In genomic region chr4:99945718-99946345, GRCh38 we compare ENCODE assay signal across 7 cellular contexts. TPM values are rescaled to one million over a fixed set of nuclear protein-coding genes. Genes with fewer than 3 reads are reported as not detected.
DNase-seq lines count a peak whose midpoint lies in the region; ATAC-seq and TF ChIP-seq lines count a peak whose summit lies in the region.

No MANE protein-coding gene starts in this region.

- H4K20me1 ChIP-seq in KMS-11 (ENCODE audit: insufficient read depth), result peaks cover 23% of the 10 kb centered on the region

- H3K79me2 ChIP-seq in KMS-11 (ENCODE audit: insufficient read depth, low read depth), result peaks cover 77% of the 10 kb centered on the region

- no peak for TF ChIP-seq CTCF in KMS-11 (conservative IDR thresholded peaks at IDR 0.05; ENCODE audit: low read depth, low read length)
- no peak for TF ChIP-seq CTCF in progenitor cell of endocrine pancreas (IDR thresholded peaks at IDR 0.05; ENCODE audit: unreplicated experiment)

- H3K27ac Mint-ChIP-seq in activated naive CD8-positive, alpha-beta T cell, result peak overlapping the region; percentile 96
- H3K27ac Mint-ChIP-seq in progenitor cell of endocrine pancreas, result peak overlapping the region; percentile 99

- intact Hi-C loops in left ventricle myocardium superior (cut with micrococcal nuclease), result loop anchor here (5.0 kb wide), 2 partner anchors 54 to 384 kb away; partner anchors contain the start of genes LAMTOR3 and TRMT10A

- peak overlapping the region; percentile 76 for H2AFZ ChIP-seq in KMS-11 (ENCODE audit: low read depth)

- H3K36me3 Mint-ChIP-seq in activated naive CD8-positive, alpha-beta T cell, result peaks cover 7% of the 10 kb centered on the region
- H3K36me3 Mint-ChIP-seq in progenitor cell of endocrine pancreas (ENCODE audit: insufficient read depth), result peaks cover 7% of the 10 kb centered on the region

- peaks cover 58% of the 10 kb centered on the region for H3K4me1 ChIP-seq in KMS-11 (ENCODE audit: low read depth, poor library complexity, severe bottlenecking)

- H3K9ac ChIP-seq in KMS-11, result peak overlapping the region; percentile 72

- DNase-seq in G401 (ENCODE audit: low spot score), result peak; percentile 55
- no peak for DNase-seq in left ventricle myocardium superior
- DNase-seq in progenitor cell of endocrine pancreas (ENCODE audit: low spot score, unreplicated experiment), result peak; percentile 31
- no peak for DNase-seq in GM19238 (ENCODE audit: insufficient read length, low spot score)

- no peaks in the 10 kb centered on the region for H3K27me3 Mint-ChIP-seq in activated naive CD8-positive, alpha-beta T cell
- H3K27me3 Mint-ChIP-seq in progenitor cell of endocrine pancreas, result no peaks in the 10 kb centered on the region

- peak overlapping the region; percentile 92 for H3K4me2 ChIP-seq in KMS-11

- H3K27ac ChIP-seq in KMS-11, result peak overlapping the region; percentile 97

- H3K4me3 Mint-ChIP-seq in activated naive CD8-positive, alpha-beta T cell, result peak overlapping the region; percentile 97
- peak overlapping the region; percentile 99 for H3K4me3 Mint-ChIP-seq in progenitor cell of endocrine pancreas (ENCODE audit: low read depth)

- peaks cover 59% of the 10 kb centered on the region for H3K4me1 Mint-ChIP-seq in activated naive CD8-positive, alpha-beta T cell (ENCODE audit: low read depth)
- peaks cover 19% of the 10 kb centered on the region for H3K4me1 Mint-ChIP-seq in progenitor cell of endocrine pancreas (ENCODE audit: low read depth)

- peaks cover 14% of the 10 kb centered on the region; the same call in 1 of the 2 replicates for H3K36me3 ChIP-seq in KMS-11 (ENCODE audit: insufficient read depth)

- no peaks in the 10 kb centered on the region for H3K27me3 ChIP-seq in KMS-11 (ENCODE audit: insufficient read depth, low read depth)

- ATAC-seq in GM21526 (IDR thresholded peaks at IDR 0.05; ENCODE audit: low FRiP score, unreplicated experiment), result peak; percentile 1
- peak; percentile 4 for ATAC-seq in left ventricle myocardium superior

- H3K9me3 Mint-ChIP-seq in activated naive CD8-positive, alpha-beta T cell (ENCODE audit: low read depth), result no peaks in the 10 kb centered on the region
- no peaks in the 10 kb centered on the region for H3K9me3 Mint-ChIP-seq in progenitor cell of endocrine pancreas (ENCODE audit: low read depth)

- H3K4me3 ChIP-seq in KMS-11 (IDR thresholded peaks at IDR 0.05; ENCODE audit: insufficient read depth, low read depth, low read length), result no peak overlapping the region

- in situ Hi-C loops in G401 (cut with HindIII; ENCODE audit: low sequenced_read_pairs), result no loop called here

RNA-seq across cellular contexts. Expression of gene DNAJB14, which starts 0.6 kb away (rescaled TPM):
- 18.0 and 36.8 TPM in 2 replicates for total RNA-seq in G401 (2014; rRNA removed; shearing (Covaris generic))
- total RNA-seq in left ventricle myocardium superior (18.2 TPM), progenitor cell of endocrine pancreas (40.7 and 41.7 TPM in 2 replicates)

RNA-seq across cellular contexts. Expression of gene H2AZ1, which starts 4.2 kb away (rescaled TPM):
- 715 and 727 TPM in 2 replicates for total RNA-seq in G401 (2014; rRNA removed; shearing (Covaris generic))
- total RNA-seq in left ventricle myocardium superior, result 83.0 TPM
- 322 and 328 TPM in 2 replicates for total RNA-seq in progenitor cell of endocrine pancreas

RNA-seq across cellular contexts. Expression of gene LAMTOR3, which starts 51.6 kb away (rescaled TPM):
- 53.4 and 56.5 TPM in 2 replicates for total RNA-seq in G401 (2014; rRNA removed; shearing (Covaris generic))
- 38.9 TPM for total RNA-seq in left ventricle myocardium superior
- 58.0 and 58.2 TPM in 2 replicates for total RNA-seq in progenitor cell of endocrine pancreas

Comparison
In these comparisons a context has a peak if more than half of its experiments do, and no peak if none do; other contexts are left out.
1. DNase-seq: peak in G401 (single experiment) and progenitor cell of endocrine pancreas (single experiment); none in left ventricle myocardium superior (single experiment) and GM19238 (single experiment).